ENCODE assay signal across 22 cellular contexts in the genomic region with DNA sequence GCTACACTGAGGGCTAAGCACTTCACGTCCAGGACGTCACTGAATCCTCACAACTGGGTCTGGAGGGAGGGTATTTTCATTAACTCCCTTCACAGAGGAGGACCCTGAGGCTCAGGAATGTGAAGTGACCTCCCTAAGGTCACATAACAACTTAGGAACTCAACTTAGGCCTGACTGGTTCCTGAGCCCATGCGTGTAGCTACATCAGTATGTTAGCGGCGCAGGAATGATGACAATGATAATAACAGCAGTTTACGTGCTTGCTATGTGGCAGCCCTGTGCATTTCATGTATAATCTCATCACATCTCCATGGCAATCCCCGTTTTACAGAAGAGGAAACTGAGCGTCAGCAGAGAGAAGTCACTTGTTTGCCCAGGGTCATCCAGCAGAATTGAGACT. TPM values are rescaled to one million over a fixed set of nuclear protein-coding genes. Genes with fewer than 3 reads are reported as not detected.
DNase-seq lines count a peak whose midpoint lies in the region; ATAC-seq, FAIRE-seq and TF ChIP-seq lines count a peak whose summit lies in the region.
"Had no signal": no experiment of that assay in that cellular context is flagged by ENCODE, and none has a peak within 500 bp of the region (broad histone marks: within the 10 kb centered on the region; RNA-seq: fewer than 3 reads in every experiment).

No MANE protein-coding gene starts in this region.

- no peaks in the 10 kb centered on the region for H3K36me3 Mint-ChIP-seq in GM23338 (ENCODE audit: low read depth)
- no peaks in the 10 kb centered on the region for H3K36me3 Mint-ChIP-seq in activated CD8-positive, alpha-beta T cell treated with anti-CD3 and anti-CD28 coated beads for 36 hours (ENCODE audit: low read depth)
- H3K36me3 Mint-ChIP-seq: CD4-positive, alpha-beta memory T cell had no signal

- H3F3A ChIP-seq in GM23338 (replicated peaks; ENCODE audit: low read depth): no peaks in the 10 kb centered on the region

- H3K14ac ChIP-seq in H1 (ENCODE audit: insufficient read length) (no peak overlapping the region), trophoblast cell (ENCODE audit: low read length) (no peak overlapping the region)

- intact Hi-C loops in activated CD8-positive, alpha-beta T cell treated with anti-CD3 and anti-CD28 coated beads for 36 hours (cut with micrococcal nuclease): no loop called here

- H3K36me3 ChIP-seq in GM23338 (ENCODE audit: insufficient read depth) (no peaks in the 10 kb centered on the region), H1 (ENCODE audit: control insufficient read depth in 2 of 4, insufficient read depth in 4 of 4, low read length in 3 of 4) (no peaks in the 10 kb centered on the region), trophoblast cell (ENCODE audit: control insufficient read depth in 1 of 2, insufficient read depth in 2 of 2, low read length in 2 of 2) (no peaks in the 10 kb centered on the region)
- H3K36me3 ChIP-seq: HAP-1 had no signal

- H2AK5ac ChIP-seq in H1 (ENCODE audit: low read depth, low read length) (peak overlapping the region; percentile 66; the same call in 1 of the 2 replicates), trophoblast cell (ENCODE audit: low read length) (no peak overlapping the region)

- H4K20me1 ChIP-seq in GM23338 (replicated peaks; ENCODE audit: insufficient read depth) (no peaks in the 10 kb centered on the region), H1 (replicated peaks in 1 of 2; ENCODE audit: control insufficient read depth in 1 of 2, insufficient read depth in 2 of 2, low read length in 2 of 2) (no peaks in the 10 kb centered on the region)

- H3K23ac ChIP-seq in H1 (ENCODE audit: insufficient read length) (no peak overlapping the region), trophoblast cell (ENCODE audit: low read length) (no peak overlapping the region)

- no peak overlapping the region for H2BK20ac ChIP-seq in H1 (ENCODE audit: low read length)

- no peaks in the 10 kb centered on the region for H3K9me3 ChIP-seq in A549
- no peaks in the 10 kb centered on the region for H3K9me3 ChIP-seq in H1 (ENCODE audit: insufficient read depth in 2 of 2, low read depth in 1 of 2, low read length in 1 of 2)
- no peaks in the 10 kb centered on the region for H3K9me3 ChIP-seq in trophoblast cell (ENCODE audit: insufficient read depth, low read depth, low read length)
- H3K9me3 ChIP-seq: HAP-1 had no signal

- no peaks in the 10 kb centered on the region for H3K79me1 ChIP-seq in H1 (ENCODE audit: low read depth, low read length)
- no peaks in the 10 kb centered on the region for H3K79me1 ChIP-seq in trophoblast cell (ENCODE audit: low read length)

- WGBS in A549 (ENCODE audit: missing lambda C conversion rate): 75% methylated on average over 8 of the region's 8 CpGs
- WGBS in H1 (ENCODE audit: extremely low coverage in 1 of 2, insufficient coverage in 1 of 2, insufficient read length in 1 of 2, insufficient replicate concordance in 2 of 2, low coverage in 1 of 2, low lambda C conversion rate in 2 of 2, missing lambda C conversion rate in 1 of 2), 2 experiments: 87% methylated on average over 8 of the region's 8 CpGs; no CpG with 5 or more reads in 1 of the 2 experiments
- no CpG with 5 or more reads among the region's 8 CpGs for WGBS in trophoblast cell (ENCODE audit: extremely low coverage, insufficient coverage, insufficient read length)

- ATAC-seq in A549: no peak
- ATAC-seq in GM23338: no peak
- ATAC-seq in HG03457 (IDR thresholded peaks at IDR 0.05; ENCODE audit: unreplicated experiment): no peak
- no peak for ATAC-seq in activated CD8-positive, alpha-beta T cell treated with anti-CD3 and anti-CD28 coated beads for 36 hours
- no peak for ATAC-seq in HG03135 (IDR thresholded peaks at IDR 0.05; ENCODE audit: unreplicated experiment)

- no peak overlapping the region for H2BK12ac ChIP-seq in H1 (ENCODE audit: low read depth, low read length)
- no peak overlapping the region for H2BK12ac ChIP-seq in trophoblast cell (ENCODE audit: low read length)

- no peaks in the 10 kb centered on the region for H3K4me1 ChIP-seq in A549
- H3K4me1 ChIP-seq in GM23338 (ENCODE audit: insufficient read depth): peaks cover 9% of the 10 kb centered on the region; the same call in 1 of the 2 replicates
- no peaks in the 10 kb centered on the region for H3K4me1 ChIP-seq in H1 (replicated peaks in 1 of 4; ENCODE audit: control insufficient read depth in 3 of 4, insufficient read depth in 4 of 4, low read length in 3 of 4)
- H3K4me1 ChIP-seq in trophoblast cell (ENCODE audit: control insufficient read depth in 1 of 2, insufficient read depth in 2 of 2, low read length in 2 of 2): no peaks in the 10 kb centered on the region

- no peak overlapping the region for H4K5ac ChIP-seq in H1 (ENCODE audit: insufficient read length, low read depth, low read length)

- H3K27me3 ChIP-seq in GM23338 (ENCODE audit: insufficient read depth): no peaks in the 10 kb centered on the region
- H3K27me3 ChIP-seq in H1 (replicated peaks in 1 of 4; ENCODE audit: control insufficient read depth in 3 of 4, extremely low read depth in 1 of 4, insufficient read depth in 3 of 4, low read length in 3 of 4): no peaks in the 10 kb centered on the region
- no peaks in the 10 kb centered on the region for H3K27me3 ChIP-seq in trophoblast cell (ENCODE audit: insufficient read depth, low read length)

- DNase-seq in A549 (ENCODE audit: low read depth in 1 of 2, low spot score in 1 of 2): no peak
- no peak for DNase-seq in GM23338 (ENCODE audit: low spot score)
- no peak for DNase-seq in H1 (ENCODE audit: low read depth in 1 of 2, low spot score in 2 of 2)
- DNase-seq in trophoblast cell: peak; percentile 67 to 96
- no peak for DNase-seq in activated CD8-positive, alpha-beta T cell treated with anti-CD3 and anti-CD28 coated beads for 36 hours
- DNase-seq: 8988T; C1 segment of cervical spinal cord; Calu3; CD4-positive, alpha-beta memory T cell; COR-L47; DMS53; DMS79 treated with DMSO at 0.1 percent for 48 hours; HFFc6 had no signal

- no peaks in the 10 kb centered on the region for H3K23me2 ChIP-seq in H1 (ENCODE audit: low read depth, low read length)

- no peak overlapping the region for H3K56ac ChIP-seq in H1 (replicated peaks; ENCODE audit: insufficient read length, low read depth, low read length)

- CTCF ChIA-PET in A549 (lab: Yijun Ruan, JAX): interaction anchor here (0.6 to 17.2 kb wide), 7 partner anchors 15 to 257 kb away, joined by 3 to 368 read pairs (median 16); a partner anchor contains a TSS
- CTCF ChIA-PET in H1 (lab: Charles Lee; ENCODE audit: partially characterized antibody): interaction anchor here (0.6 to 4.2 kb wide), 7 partner anchors 9 to 220 kb away, joined by 3 to 18 read pairs (median 4); no protein-coding TSS in a partner anchor
- CTCF ChIA-PET in activated CD8-positive, alpha-beta T cell treated with anti-CD3 and anti-CD28 coated beads for 36 hours (lab: Charles Lee): interaction anchor here (1.0 to 2.8 kb wide), 3 partner anchors 23 to 119 kb away, joined by 3 to 12 read pairs (median 6); no protein-coding TSS in a partner anchor

- no peak overlapping the region for H3K4me2 ChIP-seq in A549
- no peak overlapping the region for H3K4me2 ChIP-seq in GM23338
- no peak overlapping the region for H3K4me2 ChIP-seq in H1 (ENCODE audit: insufficient read depth in 1 of 2, low read depth in 2 of 2, low read length in 2 of 2)
- H3K4me2 ChIP-seq in trophoblast cell (ENCODE audit: low read length): no peak overlapping the region

- no peak for TF ChIP-seq POLR2A in A549 (IDR thresholded peaks at IDR 0.05; ENCODE audit: low read length)
- TF ChIP-seq POLR2A in H1 (IDR thresholded peaks at IDR 0.05; ENCODE audit: control extremely low read depth in 1 of 2, low read depth in 2 of 2, low read length in 2 of 2): no peak

- H2AFZ ChIP-seq in GM23338 (0 out of 2 replicates have a peak overlapping the region, but pooled peaks have one; percentile 5), H1 (ENCODE audit: low read length) (no peak overlapping the region), trophoblast cell (ENCODE audit: insufficient read depth, low read length, poor library complexity) (no peak overlapping the region)

- FAIRE-seq in A549 (lab: Jason Lieb, UNC): peak; percentile 49
- FAIRE-seq in H1 (lab: Jason Lieb, UNC): no peak
- FAIRE-seq: G401.6, GM12892, H54 had no signal

- TF ChIP-seq CTCF in A549 (IDR thresholded peaks at IDR 0.05) (no peak), GM23338 (conservative IDR thresholded peaks at IDR 0.05; ENCODE audit: low read depth in 2 of 2) (no peak), H1 (IDR thresholded peaks at IDR 0.05; ENCODE audit: control extremely low read depth in 1 of 3, insufficient read depth in 1 of 3, low read depth in 1 of 3, low read length in 3 of 3) (no peak)
- TF ChIP-seq CTCF in activated CD8-positive, alpha-beta T cell treated with anti-CD3 and anti-CD28 coated beads for 36 hours (IDR thresholded peaks at IDR 0.05): no peak

- H2BK5ac ChIP-seq in H1 (ENCODE audit: low read depth, low read length): no peak overlapping the region
- no peak overlapping the region for H2BK5ac ChIP-seq in trophoblast cell (ENCODE audit: low read depth, low read length, poor library complexity)

- H3K27me3 Mint-ChIP-seq in GM23338 (ENCODE audit: insufficient read depth, low read depth, poor library complexity): peaks cover 23% of the 10 kb centered on the region
- H3K27me3 Mint-ChIP-seq in activated CD8-positive, alpha-beta T cell treated with anti-CD3 and anti-CD28 coated beads for 36 hours: no peaks in the 10 kb centered on the region
- H3K27me3 Mint-ChIP-seq: CD4-positive, alpha-beta memory T cell had no signal

- H4K91ac ChIP-seq in H1 (replicated peaks; ENCODE audit: insufficient read length, low read length) (no peak overlapping the region), trophoblast cell (ENCODE audit: low read depth, low read length) (no peak overlapping the region)

- H2BK120ac ChIP-seq in H1 (replicated peaks; ENCODE audit: low read depth, low read length) (no peak overlapping the region), trophoblast cell (ENCODE audit: insufficient read depth, low read length, poor library complexity) (no peak overlapping the region)

- H3K9ac ChIP-seq in H1 (replicated peaks in 1 of 4; ENCODE audit: extremely low read depth in 1 of 4, low read depth in 3 of 4, low read length in 3 of 4): no peak overlapping the region
- H3K9ac ChIP-seq in trophoblast cell (ENCODE audit: low read length): no peak overlapping the region

- H3K18ac ChIP-seq in H1 (ENCODE audit: extremely low read depth, low read length) (no peak overlapping the region), trophoblast cell (ENCODE audit: low read length) (no peak overlapping the region)

- H4K8ac ChIP-seq in H1 (ENCODE audit: extremely low read depth, insufficient read depth, low read length) (no peak overlapping the region), trophoblast cell (ENCODE audit: low read depth, low read length) (no peak overlapping the region)

- H3K4me3 ChIP-seq in A549 (no peak overlapping the region), GM23338 (no peak overlapping the region), H1 (ENCODE audit: extremely low read depth in 1 of 4, insufficient read depth in 2 of 4, low read depth in 3 of 4, low read length in 4 of 4) (no peak overlapping the region), trophoblast cell (ENCODE audit: low read depth, low read length) (no peak overlapping the region)
- H3K4me3 ChIP-seq: HAP-1 had no signal

- no peak for TF ChIP-seq RAD21 in A549 (conservative IDR thresholded peaks at IDR 0.05 in 1 of 2, IDR thresholded peaks at IDR 0.05 in 1 of 2)
- TF ChIP-seq RAD21 in H1 (IDR thresholded peaks at IDR 0.05 in 1 of 2, conservative IDR thresholded peaks at IDR 0.05 in 1 of 2; ENCODE audit: low read depth in 2 of 2, low read length in 2 of 2): no peak

- no peak for TF ChIP-seq EP300 in A549 (IDR thresholded peaks at IDR 0.05)
- TF ChIP-seq EP300 in H1 (IDR thresholded peaks at IDR 0.05; ENCODE audit: borderline replicate concordance in 1 of 2, low read depth in 2 of 2, low read length in 2 of 2): no peak

- H3K27ac ChIP-seq in A549: no peak overlapping the region
- no peak overlapping the region for H3K27ac ChIP-seq in GM23338 (ENCODE audit: low read depth)
- no peak overlapping the region for H3K27ac ChIP-seq in H1 (ENCODE audit: low read depth, low read length)
- no peak overlapping the region for H3K27ac ChIP-seq in trophoblast cell (ENCODE audit: low read depth, low read length)

- no peak overlapping the region for H4K12ac ChIP-seq in trophoblast cell (ENCODE audit: low read depth, low read length)

- no peaks in the 10 kb centered on the region for H3K9me2 ChIP-seq in GM23338 (ENCODE audit: insufficient read depth)

- H3K79me2 ChIP-seq in GM23338 (replicated peaks; ENCODE audit: insufficient read depth) (no peaks in the 10 kb centered on the region), H1 (ENCODE audit: control insufficient read depth in 1 of 2, insufficient read depth in 2 of 2, low read length in 2 of 2) (no peaks in the 10 kb centered on the region), trophoblast cell (ENCODE audit: control insufficient read depth, insufficient read depth, low read length, poor library complexity) (peaks cover 2% of the 10 kb centered on the region)

- POLR2A ChIA-PET in A549 (lab: Yijun Ruan, JAX) (no interaction called here), H1 (lab: Charles Lee; ENCODE audit: partially characterized antibody) (interaction anchor here (1.4 to 1.5 kb wide), 2 partner anchors 8 to 39 kb away, joined by 3 to 5 read pairs; no protein-coding TSS in a partner anchor)
- POLR2A ChIA-PET in activated CD8-positive, alpha-beta T cell treated with anti-CD3 and anti-CD28 coated beads for 36 hours (lab: Charles Lee): no interaction called here

- H3K4ac ChIP-seq in H1 (replicated peaks; ENCODE audit: insufficient read length, low read depth, low read length): no peak overlapping the region
- no peak overlapping the region for H3K4ac ChIP-seq in trophoblast cell (ENCODE audit: low read depth, low read length)

- no peaks in the 10 kb centered on the region; the same call in 2 of the 3 replicates for H3K9me3 Mint-ChIP-seq in GM23338
- no peaks in the 10 kb centered on the region for H3K9me3 Mint-ChIP-seq in activated CD8-positive, alpha-beta T cell treated with anti-CD3 and anti-CD28 coated beads for 36 hours
- H3K9me3 Mint-ChIP-seq: HFFc6 had no signal

- no peak overlapping the region for H3K4me3 Mint-ChIP-seq in GM23338
- no peak overlapping the region for H3K4me3 Mint-ChIP-seq in activated CD8-positive, alpha-beta T cell treated with anti-CD3 and anti-CD28 coated beads for 36 hours
- H3K4me3 Mint-ChIP-seq: CD4-positive, alpha-beta memory T cell; HFFc6 had no signal

- no peak overlapping the region for H2BK15ac ChIP-seq in H1 (ENCODE audit: low read length)

- peaks cover 9% of the 10 kb centered on the region; the same call in 2 of the 3 replicates for H3K4me1 Mint-ChIP-seq in GM23338
- H3K4me1 Mint-ChIP-seq in activated CD8-positive, alpha-beta T cell treated with anti-CD3 and anti-CD28 coated beads for 36 hours (ENCODE audit: low read depth): peaks cover 3% of the 10 kb centered on the region

- no peak overlapping the region for H3K27ac Mint-ChIP-seq in GM23338
- H3K27ac Mint-ChIP-seq in activated CD8-positive, alpha-beta T cell treated with anti-CD3 and anti-CD28 coated beads for 36 hours: no peak overlapping the region
- H3K27ac Mint-ChIP-seq: CD4-positive, alpha-beta memory T cell; HFFc6 had no signal

RNA-seq across cellular contexts. Expression of a gene that starts 18.3 kb away (rescaled TPM):
- polyA plus RNA-seq in A549 (2011; rRNA removed): not detected in 2 replicates
- not detected in 2 replicates for polyA plus RNA-seq in A549 (2012; cell fraction: cytosol; rRNA removed)
- polyA plus RNA-seq in A549 (2012; cell fraction: nucleus; rRNA removed): not detected in 2 replicates
- polyA plus RNA-seq in A549 (2017; fragmentation: RNase III; extraction: RNeasy Plus Mini Kit Qiagen cat#74134 plus additional on column Dnase treatment): not detected in 3 replicates
- not detected in 2 replicates for polyA minus RNA-seq in A549 (2011; rRNA and poly(A)+ RNA removed)
- total RNA-seq in GM23338 (2014; rRNA removed; shearing (Covaris generic)): not detected in 2 replicates
- 1.6 and 2.7 TPM in 2 replicates for polyA plus RNA-seq in GM23338 (2016; fragmentation: Nextera tagmentation; extraction: Ambion mirVana)
- total RNA-seq in H1 (2021; fragmentation: NEBNext Ultra II Directional; extraction: Animal tissue kit (Norgen Biotek cat#: 25700)): 0.69 and 1.0 TPM in 2 replicates
- 0.88 and 1.1 TPM in 2 replicates for polyA plus RNA-seq in H1 (2011; rRNA removed)
- polyA plus RNA-seq in H1 (2011; cell fraction: cytosol; rRNA removed): 0.98 TPM
- polyA plus RNA-seq in H1 (2011; cell fraction: nucleus; rRNA removed): 3.1 TPM
- polyA plus RNA-seq in H1 (2012, experiment 1 of 2): 2.0 to 3.7 TPM (median 2.1 TPM) in 4 replicates
- not detected for polyA plus RNA-seq in H1 (2012, experiment 2 of 2)
- 2.6 TPM for polyA plus RNA-seq in H1 (2013, experiment 1 of 2)
- polyA plus RNA-seq in H1 (2013, experiment 2 of 2): 3.4 TPM
- 1.1 TPM in 1 of 2 replicates, not detected in the other for polyA minus RNA-seq in H1 (2011; rRNA and poly(A)+ RNA removed)
- polyA minus RNA-seq in H1 (2011; cell fraction: cytosol; rRNA and poly(A)+ RNA removed): not detected
- polyA minus RNA-seq in H1 (2011; cell fraction: nucleus; rRNA and poly(A)+ RNA removed): not detected
- polyA plus RNA-seq in trophoblast cell (2013): 1.4 TPM in 2 replicates
- not detected for total RNA-seq in activated CD8-positive, alpha-beta T cell treated with anti-CD3 and anti-CD28 coated beads for 36 hours
- total RNA-seq: A673; Calu3; CD4-positive, alpha-beta memory T cell; Daoy; HFFc6 had no signal
- polyA plus RNA-seq: BJ; CD4-positive, alpha-beta memory T cell had no signal

RNA-seq across cellular contexts. Expression of a gene that starts 23.9 kb away (rescaled TPM):
- polyA plus RNA-seq in A549 (2011; rRNA removed) (0.24 and 0.30 TPM in 2 replicates), A549 (2017; fragmentation: RNase III; extraction: RNeasy Plus Mini Kit Qiagen cat#74134 plus additional on column Dnase treatment) (not detected in 3 replicates), GM23338 (2016; fragmentation: Nextera tagmentation; extraction: Ambion mirVana) (not detected in 2 replicates), H1 (2011; rRNA removed) (not detected in 2 replicates)
- polyA plus RNA-seq in A549 (2012; cell fraction: cytosol; rRNA removed): not detected in 2 replicates
- polyA plus RNA-seq in A549 (2012; cell fraction: nucleus; rRNA removed): not detected in 2 replicates
- polyA minus RNA-seq in A549 (2011; rRNA and poly(A)+ RNA removed): 0.12 TPM in 1 of 2 replicates, not detected in the other
- not detected in 2 replicates for total RNA-seq in GM23338 (2014; rRNA removed; shearing (Covaris generic))
- not detected in 2 replicates for total RNA-seq in H1 (2021; fragmentation: NEBNext Ultra II Directional; extraction: Animal tissue kit (Norgen Biotek cat#: 25700))
- polyA plus RNA-seq in H1 (2011; cell fraction: cytosol; rRNA removed): 0.05 TPM
- not detected for polyA plus RNA-seq in H1 (2011; cell fraction: nucleus; rRNA removed)
- polyA plus RNA-seq in H1 (2012, experiment 1 of 2): not detected in 4 replicates
- polyA plus RNA-seq in H1 (2012, experiment 2 of 2): not detected
- polyA plus RNA-seq in H1 (2013, experiment 1 of 2): not detected
- polyA plus RNA-seq in H1 (2013, experiment 2 of 2): not detected
- not detected in 2 replicates for polyA minus RNA-seq in H1 (2011; rRNA and poly(A)+ RNA removed)
- polyA minus RNA-seq in H1 (2011; cell fraction: cytosol; rRNA and poly(A)+ RNA removed): not detected
- not detected for polyA minus RNA-seq in H1 (2011; cell fraction: nucleus; rRNA and poly(A)+ RNA removed)
- not detected in 2 replicates for polyA plus RNA-seq in trophoblast cell (2013)
- not detected for total RNA-seq in activated CD8-positive, alpha-beta T cell treated with anti-CD3 and anti-CD28 coated beads for 36 hours
- total RNA-seq: A673, Calu3, Daoy, HFFc6 had no signal
- polyA plus RNA-seq: BJ; CD4-positive, alpha-beta memory T cell had no signal

RNA-seq across cellular contexts. Expression of a gene that starts 41.5 kb away (rescaled TPM):
- 18.0 and 21.5 TPM in 2 replicates for polyA plus RNA-seq in A549 (2011; rRNA removed)
- polyA plus RNA-seq in A549 (2012; cell fraction: cytosol; rRNA removed): 5.7 and 7.9 TPM in 2 replicates
- polyA plus RNA-seq in A549 (2012; cell fraction: nucleus; rRNA removed): 5.5 and 8.3 TPM in 2 replicates
- polyA plus RNA-seq in A549 (2017; fragmentation: RNase III; extraction: RNeasy Plus Mini Kit Qiagen cat#74134 plus additional on column Dnase treatment): 37.0 to 41.6 TPM (median 40.6 TPM) in 3 replicates
- polyA minus RNA-seq in A549 (2011; rRNA and poly(A)+ RNA removed): 8.1 and 12.2 TPM in 2 replicates
- 259 and 276 TPM in 2 replicates for total RNA-seq in GM23338 (2014; rRNA removed; shearing (Covaris generic))
- polyA plus RNA-seq in GM23338 (2016; fragmentation: Nextera tagmentation; extraction: Ambion mirVana): 569 and 615 TPM in 2 replicates
- 286 and 290 TPM in 2 replicates for total RNA-seq in H1 (2021; fragmentation: NEBNext Ultra II Directional; extraction: Animal tissue kit (Norgen Biotek cat#: 25700))
- 330 and 379 TPM in 2 replicates for polyA plus RNA-seq in H1 (2011; rRNA removed)
- 305 TPM for polyA plus RNA-seq in H1 (2011; cell fraction: cytosol; rRNA removed)
- 394 TPM for polyA plus RNA-seq in H1 (2011; cell fraction: nucleus; rRNA removed)
- polyA plus RNA-seq in H1 (2012, experiment 1 of 2): 348 to 373 TPM (median 354 TPM) in 4 replicates
- 1,001 TPM for polyA plus RNA-seq in H1 (2012, experiment 2 of 2)
- polyA plus RNA-seq in H1 (2013, experiment 1 of 2): 537 TPM
- 545 TPM for polyA plus RNA-seq in H1 (2013, experiment 2 of 2)
- 79.4 and 88.8 TPM in 2 replicates for polyA minus RNA-seq in H1 (2011; rRNA and poly(A)+ RNA removed)
- 91.4 TPM for polyA minus RNA-seq in H1 (2011; cell fraction: cytosol; rRNA and poly(A)+ RNA removed)
- 108 TPM for polyA minus RNA-seq in H1 (2011; cell fraction: nucleus; rRNA and poly(A)+ RNA removed)
- 153 and 164 TPM in 2 replicates for polyA plus RNA-seq in trophoblast cell (2013)
- total RNA-seq in activated CD8-positive, alpha-beta T cell treated with anti-CD3 and anti-CD28 coated beads for 36 hours: 1 to 10 TPM in 1 of 2 experiments, under 1 TPM in 1; 0.68 to 1.1 TPM
- total RNA-seq: A673 had no signal

RNA-seq across cellular contexts. Expression of a gene that starts 56.2 kb away (rescaled TPM):
- polyA plus RNA-seq in A549 (2011; rRNA removed): 0.28 TPM in 2 replicates
- polyA plus RNA-seq in A549 (2012; cell fraction: cytosol; rRNA removed): 0.21 and 0.57 TPM in 2 replicates
- polyA plus RNA-seq in A549 (2012; cell fraction: nucleus; rRNA removed): 0.18 and 0.44 TPM in 2 replicates
- 0.67 to 1.1 TPM (median 0.89 TPM) in 3 replicates for polyA plus RNA-seq in A549 (2017; fragmentation: RNase III; extraction: RNeasy Plus Mini Kit Qiagen cat#74134 plus additional on column Dnase treatment)
- polyA minus RNA-seq in A549 (2011; rRNA and poly(A)+ RNA removed): 0.25 and 0.39 TPM in 2 replicates
- total RNA-seq in GM23338 (2014; rRNA removed; shearing (Covaris generic)): not detected in 2 replicates
- polyA plus RNA-seq in GM23338 (2016; fragmentation: Nextera tagmentation; extraction: Ambion mirVana): 0.39 and 0.42 TPM in 2 replicates
- not detected in 2 replicates for total RNA-seq in H1 (2021; fragmentation: NEBNext Ultra II Directional; extraction: Animal tissue kit (Norgen Biotek cat#: 25700))
- polyA plus RNA-seq in H1 (2011; rRNA removed): not detected in 2 replicates
- polyA plus RNA-seq in H1 (2011; cell fraction: cytosol; rRNA removed): not detected
- not detected for polyA plus RNA-seq in H1 (2011; cell fraction: nucleus; rRNA removed)
- polyA plus RNA-seq in H1 (2012, experiment 1 of 2): 0.28 TPM in 1 of 4 replicates, not detected in the others
- 0.16 TPM for polyA plus RNA-seq in H1 (2012, experiment 2 of 2)
- not detected for polyA plus RNA-seq in H1 (2013, experiment 1 of 2)
- polyA plus RNA-seq in H1 (2013, experiment 2 of 2): not detected
- not detected in 2 replicates for polyA minus RNA-seq in H1 (2011; rRNA and poly(A)+ RNA removed)
- not detected for polyA minus RNA-seq in H1 (2011; cell fraction: cytosol; rRNA and poly(A)+ RNA removed)
- not detected for polyA minus RNA-seq in H1 (2011; cell fraction: nucleus; rRNA and poly(A)+ RNA removed)
- 7.9 TPM in 2 replicates for polyA plus RNA-seq in trophoblast cell (2013)
- total RNA-seq in activated CD8-positive, alpha-beta T cell treated with anti-CD3 and anti-CD28 coated beads for 36 hours: not detected
- total RNA-seq: A673; Calu3; CD4-positive, alpha-beta memory T cell had no signal
- polyA plus RNA-seq: CD4-positive, alpha-beta memory T cell had no signal

Comparison
In these comparisons a context has a peak if more than half of its experiments do, and no peak if none do; other contexts are left out.
1. DNase-seq: peak in trophoblast cell (2 of 2); none in A549 (0 of 2), GM23338 (single experiment), H1 (0 of 2) and activated CD8-positive, alpha-beta T cell treated with anti-CD3 and anti-CD28 coated beads for 36 hours (single experiment).
2. RNA of a gene that starts 41.5 kb away (total RNA-seq): 286 to 290 TPM in H1 and 259 to 276 TPM in GM23338; 0.68 to 1.1 TPM in activated CD8-positive, alpha-beta T cell treated with anti-CD3 and anti-CD28 coated beads for 36 hours; every median in the first group is over 100 times any median in the second.